1 cellular context compared by ENCODE assay signal in genomic region chr11:78079232-78080083, GRCh38.
TF ChIP-seq lines count a peak whose summit lies in the region.

Gene NDUFC2, minus strand, starts transcription at chr11:78079862. Its CDS starts 118 bp downstream, at chr11:78079744.

TF ChIP-seq in H1, 55 proteins besides CTCF, POLR2A, EP300 and RAD21 (continued from another document):
- TF ChIP-seq RBBP5 (IDR thresholded peaks at IDR 0.05; ENCODE audit: borderline replicate concordance, low read depth, low read length) = peak; percentile 97; the same call in 1 of the 2 replicates
- TF ChIP-seq SP1 (IDR thresholded peaks at IDR 0.05; ENCODE audit: low read depth, low read length) = peak; percentile 51
- peak; percentile 36; the same call in 1 of the 2 replicates for TF ChIP-seq CHD2 (IDR thresholded peaks at IDR 0.05; ENCODE audit: low read length)
- peak; percentile 91 to 94; a peak in 3 of 4 replicates for TF ChIP-seq HDAC2 (IDR thresholded peaks at IDR 0.05; ENCODE audit: borderline replicate concordance in 1 of 2, low read depth in 2 of 2, low read length in 2 of 2)
- TF ChIP-seq ATF2 (IDR thresholded peaks at IDR 0.05; ENCODE audit: low read length) = no peak; the same call in 1 of the 2 replicates
- TF ChIP-seq POLR2AphosphoS5 (IDR thresholded peaks at IDR 0.05; ENCODE audit: low read depth, low read length) = peak; percentile 97
- peak; percentile 52 for TF ChIP-seq SAP30 (IDR thresholded peaks at IDR 0.05; ENCODE audit: insufficient read depth, insufficient replicate concordance, low read length)
- peak; percentile 99 for TF ChIP-seq TAF1 (IDR thresholded peaks at IDR 0.05; ENCODE audit: low read depth, low read length)
- TF ChIP-seq SUZ12 (IDR thresholded peaks at IDR 0.05; ENCODE audit: low read length) = no peak; the same call in 1 of the 2 replicates
- no peak for TF ChIP-seq SP2 (IDR thresholded peaks at IDR 0.05; ENCODE audit: low read length)
- peak; percentile 92 for TF ChIP-seq PHF8 (conservative IDR thresholded peaks at IDR 0.05; ENCODE audit: low read depth, low read length)
- TF ChIP-seq KDM5A (IDR thresholded peaks at IDR 0.05; ENCODE audit: low read length) = peak; percentile 78; the same call in 1 of the 2 replicates
- TF ChIP-seq CHD7 (IDR thresholded peaks at IDR 0.05; ENCODE audit: insufficient replicate concordance, low read length) = no peak
- TF ChIP-seq TBP (IDR thresholded peaks at IDR 0.05; ENCODE audit: low read depth, low read length) = peak; percentile 92
- TF ChIP-seq GABPA (IDR thresholded peaks at IDR 0.05; ENCODE audit: borderline replicate concordance, insufficient read depth, low read length) = peak; percentile 90
- peak; percentile 47; the same call in 1 of the 2 replicates for TF ChIP-seq SRF (IDR thresholded peaks at IDR 0.05; ENCODE audit: low read depth, low read length)
- peak; percentile 49 to 77; a peak in 2 of 4 replicates for TF ChIP-seq SIN3A (conservative IDR thresholded peaks at IDR 0.05 in 1 of 2, IDR thresholded peaks at IDR 0.05 in 1 of 2; ENCODE audit: low read depth in 1 of 2, low read length in 2 of 2)
- TF ChIP-seq TEAD4 (IDR thresholded peaks at IDR 0.05; ENCODE audit: low read depth, low read length) = no peak
- no peak for TF ChIP-seq NRF1 (IDR thresholded peaks at IDR 0.05; ENCODE audit: low read depth, low read length)
- peak; percentile 74 for TF ChIP-seq KDM4A (IDR thresholded peaks at IDR 0.05; ENCODE audit: low read depth, low read length, severe bottlenecking)
- TF ChIP-seq RXRA (IDR thresholded peaks at IDR 0.05; ENCODE audit: insufficient read depth, low read depth, low read length) = no peak
- TF ChIP-seq BRCA1 (IDR thresholded peaks at IDR 0.05; ENCODE audit: low read depth, low read length) = no peak
- TF ChIP-seq TAF7 (optimal IDR thresholded peaks at IDR 0.05; ENCODE audit: borderline replicate concordance, low read depth, low read length) = peak; percentile 91
- TF ChIP-seq FOSL1 (IDR thresholded peaks at IDR 0.05; ENCODE audit: insufficient read depth, low read depth, low read length) = no peak
- TF ChIP-seq TCF12 (IDR thresholded peaks at IDR 0.05; ENCODE audit: low read depth, low read length) = 0 out of 2 replicates have a peak, but pooled peaks have one; percentile 41
- no peak for TF ChIP-seq GTF2F1 (IDR thresholded peaks at IDR 0.05; ENCODE audit: borderline replicate concordance, low read depth, low read length)
- TF ChIP-seq MAX (IDR thresholded peaks at IDR 0.05) = peak; percentile 83; the same call in 1 of the 2 replicates
- no peak; the same call in 1 of the 2 replicates for TF ChIP-seq MAFK (IDR thresholded peaks at IDR 0.05; ENCODE audit: low read depth, low read length)
- 0 out of 2 replicates have a peak, but pooled peaks have one; percentile 44 for TF ChIP-seq EGR1 (IDR thresholded peaks at IDR 0.05; ENCODE audit: borderline replicate concordance, low read depth, low read length)
- peak; percentile 71 for TF ChIP-seq BACH1 (IDR thresholded peaks at IDR 0.05; ENCODE audit: low read length)
